ENCODE assay signal across 10 cellular contexts in genomic region chr5:100479079-100479688, GRCh38. TPM values are rescaled to one million over a fixed set of nuclear protein-coding genes. Genes with fewer than 3 reads are reported as not detected.
DNase-seq lines count a peak whose midpoint lies in the region; ATAC-seq, FAIRE-seq and TF ChIP-seq lines count a peak whose summit lies in the region.
"Had no signal": no experiment of that assay in that cellular context is flagged by ENCODE, and none has a peak within 500 bp of the region (broad histone marks: within the 10 kb centered on the region; RNA-seq: fewer than 3 reads in every experiment).

No MANE protein-coding gene starts in this region.

- no peak overlapping the region for H3K4me3 ChIP-seq in smooth muscle cell
- no peak overlapping the region for H3K4me3 ChIP-seq in sigmoid colon

- H3K9ac ChIP-seq in smooth muscle cell (ENCODE audit: low read depth) = no peak overlapping the region

- H3K4me2 ChIP-seq in smooth muscle cell = no peak overlapping the region

- WGBS in smooth muscle cell (ENCODE audit: low lambda C conversion rate) = 63% methylated on average over 3 of the region's 3 CpGs
- 43 to 70% methylated on average over 3 of the region's 3 CpGs for WGBS in sigmoid colon, 2 donors

- TF ChIP-seq POLR2A in GM12891 (IDR thresholded peaks at IDR 0.05; ENCODE audit: low read depth, low read length) (no peak), erythroblast (IDR thresholded peaks at IDR 0.05; ENCODE audit: low read length) (no peak), sigmoid colon (IDR thresholded peaks at IDR 0.05) (no peak)

- H2AFZ ChIP-seq in smooth muscle cell (ENCODE audit: low read depth) = no peak overlapping the region

- peak; percentile 87 for FAIRE-seq in GM12891 (lab: Jason Lieb, UNC)

- no peaks in the 10 kb centered on the region for H3K79me2 ChIP-seq in smooth muscle cell (ENCODE audit: low read depth)

- H3K4me1 ChIP-seq in smooth muscle cell (ENCODE audit: low read depth) = no peaks in the 10 kb centered on the region
- no peaks in the 10 kb centered on the region for H3K4me1 ChIP-seq in sigmoid colon

- TF ChIP-seq CTCF in smooth muscle cell (IDR thresholded peaks at IDR 0.05; ENCODE audit: borderline replicate concordance, insufficient read depth, poor library complexity, severe bottlenecking) (peak; percentile 40), sigmoid colon (IDR thresholded peaks at IDR 0.05) (peak in 1 of 4 experiments; percentile 20)

- no peaks in the 10 kb centered on the region for H3F3A ChIP-seq in smooth muscle cell (ENCODE audit: low read depth)

- H3K9me3 ChIP-seq in smooth muscle cell (replicated peaks; ENCODE audit: low read depth) = no peaks in the 10 kb centered on the region
- H3K9me3 ChIP-seq in sigmoid colon = no peaks in the 10 kb centered on the region
- H3K9me3 ChIP-seq: neutrophil had no signal

- ATAC-seq in HG02763 (IDR thresholded peaks at IDR 0.05; ENCODE audit: unreplicated experiment) = peak; percentile 53
- ATAC-seq: T-cell had no signal

- H4K20me1 ChIP-seq in smooth muscle cell (ENCODE audit: low read depth) = no peaks in the 10 kb centered on the region

- no peaks in the 10 kb centered on the region for H3K27me3 ChIP-seq in smooth muscle cell (ENCODE audit: low read depth)
- no peaks in the 10 kb centered on the region for H3K27me3 ChIP-seq in sigmoid colon
- H3K27me3 ChIP-seq: neutrophil had no signal

- TF ChIP-seq EP300 in sigmoid colon (IDR thresholded peaks at IDR 0.05) = no peak

- intact Hi-C loops in sigmoid colon (cut with DNase I) = no loop called here

- no peaks in the 10 kb centered on the region for H3K36me3 ChIP-seq in smooth muscle cell (ENCODE audit: low read depth)
- no peaks in the 10 kb centered on the region for H3K36me3 ChIP-seq in sigmoid colon
- H3K36me3 ChIP-seq: neutrophil had no signal

- DNase-seq in GM12891 (ENCODE audit: insufficient read length, low spot score) (no peak), NCI-H510A treated with DMSO at 0.1 percent for 48 hours (lab: John Stamatoyannopoulos, UW) (peak; percentile 79), erythroblast (lab: John Stamatoyannopoulos, UW) (peak; percentile 2 to 11), smooth muscle cell (lab: John Stamatoyannopoulos, UW; ENCODE audit: unreplicated experiment) (no peak), sigmoid colon (no peak)
- DNase-seq in activated effector memory CD4-positive, alpha-beta T cell treated with anti-CD3 and anti-CD28 coated beads, Interleukin-2, amount 50 U/mL, for 16 hours = no peak
- no peak for DNase-seq in activated naive CD4-positive, alpha-beta T cell (lab: John Stamatoyannopoulos, UW)

- H3K27ac ChIP-seq in smooth muscle cell (ENCODE audit: low read depth) (no peak overlapping the region), sigmoid colon (no peak overlapping the region)
- H3K27ac ChIP-seq: neutrophil had no signal

TF ChIP-seq in GM12891, 5 proteins besides CTCF, POLR2A, EP300 and RAD21:
- TF ChIP-seq SPI1 (IDR thresholded peaks at IDR 0.05; ENCODE audit: low read depth, low read length) = no peak
- TF ChIP-seq POLR2AphosphoS5 (IDR thresholded peaks at IDR 0.05; ENCODE audit: low read depth, low read length) = no peak
- no peak for TF ChIP-seq POU2F2 (IDR thresholded peaks at IDR 0.05; ENCODE audit: low read depth, low read length)
- no peak for TF ChIP-seq PAX5 (IDR thresholded peaks at IDR 0.05; ENCODE audit: insufficient read depth, low read length, severe bottlenecking)

RNA-seq across cellular contexts. Expression of gene FAM174A, which starts 56.0 kb away (rescaled TPM):
- polyA plus RNA-seq in GM12891 (2012; ENCODE audit: low read depth, missing spikeins) = 5.7 TPM
- 30.2 and 40.9 TPM in 2 replicates for total RNA-seq in smooth muscle cell
- 31.9 and 33.8 TPM in 2 replicates for polyA plus RNA-seq in smooth muscle cell
- 10 to 100 TPM; 17.2 to 33.2 (median 26.7) TPM for total RNA-seq in sigmoid colon
- 10 to 100 TPM; 10.8 to 21.7 (median 10.9) TPM for polyA plus RNA-seq in sigmoid colon

Comparison
In these comparisons a context has a peak if more than half of its experiments do, and no peak if none do; other contexts are left out.
1. DNase-seq: peak in NCI-H510A treated with DMSO at 0.1 percent for 48 hours (single experiment) and erythroblast (2 of 2); none in GM12891 (single experiment), smooth muscle cell (single experiment), activated effector memory CD4-positive, alpha-beta T cell treated with anti-CD3 and anti-CD28 coated beads, Interleukin-2, amount 50 U/mL, for 16 hours (single experiment), sigmoid colon (single experiment) and activated naive CD4-positive, alpha-beta T cell (0 of 4).